In the genomic region with DNA sequence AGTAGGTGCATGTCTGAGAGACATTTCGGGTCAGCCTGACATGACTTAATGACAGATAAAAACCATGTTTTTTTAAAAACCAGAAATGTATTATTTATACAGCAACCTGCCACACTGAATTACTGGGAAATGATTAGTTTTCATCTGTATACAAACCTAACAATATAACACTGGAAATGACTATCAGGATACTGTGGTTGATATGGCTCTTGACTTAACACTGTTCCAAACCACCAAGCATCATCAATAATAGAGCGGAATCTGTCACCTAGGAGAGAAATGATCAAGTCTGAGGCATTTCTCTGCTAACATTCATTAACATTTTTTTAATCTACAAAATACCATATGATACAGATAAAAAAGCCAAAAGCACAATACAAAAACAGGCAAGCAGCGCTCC, we compare ENCODE assay signal across 30 cellular contexts.
"Had no signal": no experiment of that assay in that cellular context is flagged by ENCODE, and none has a peak within 500 bp of the region (broad histone marks: within the 10 kb centered on the region; RNA-seq: fewer than 3 reads in every experiment).

No MANE protein-coding gene starts in this region.

- DNase-seq: activated B cell treated with CpG ODN at 0.5 μM for 24 hours; activated CD4-positive, alpha-beta memory T cell treated with anti-CD3 and anti-CD28 coated beads, Interleukin-2, amount 10 ng/mL, durations not matched to agents 7 days and 5 days; activated CD4-positive, alpha-beta T cell treated with anti-CD3 and anti-CD28 coated beads for 1 hour; activated CD4-positive, alpha-beta T cell treated with anti-CD3 and anti-CD28 coated beads, Interleukin-2, amount 10 ng/mL, durations not matched to agents 7 days and 5 days; activated gamma-delta T cell; activated naive CD4-positive, alpha-beta T cell treated with anti-CD3 and anti-CD28 coated beads, Interleukin-2, amount 10 ng/mL, durations not matched to agents 7 days and 5 days; activated T-cell treated with anti-CD3 and anti-CD28 coated beads for 4 hours; amniotic stem cell; KG1; NCI-H1092; NCI-H1417 treated with DMSO at 0.1 percent for 48 hours; NCI-H1694; NCI-H2029; NCI-H2107; NCI-H2171 treated with DMSO at 0.1 percent for 48 hours; NCI-H345; NCI-H510A treated with DMSO at 0.1 percent for 48 hours; NCI-H69; NK-92 treated with Interleukin-12 subunit alpha and Interleukin-12 subunit beta, amount 100 ng/mL, for 24 hours; OCI-M1; RPMI8226; T-cell; T1000 had no signal

- H3K9me3 ChIP-seq: ascending aorta had no signal

- H3K4me3 ChIP-seq: ascending aorta, SK-N-MC had no signal

- H3K4me1 Mint-ChIP-seq: activated B cell treated with CpG ODN at 0.5 μM for 24 hours, brain, IgD-negative memory B cell had no signal

- FAIRE-seq: TTC549 had no signal

- H3K4me3 Mint-ChIP-seq: activated B cell treated with CpG ODN at 0.5 μM for 24 hours; activated CD4-positive, alpha-beta memory T cell treated with anti-CD3 and anti-CD28 coated beads, Interleukin-2, amount 10 ng/mL, durations not matched to agents 7 days and 5 days; activated CD4-positive, alpha-beta T cell treated with anti-CD3 and anti-CD28 coated beads, Interleukin-2, amount 10 ng/mL, durations not matched to agents 7 days and 5 days; activated naive CD4-positive, alpha-beta T cell treated with anti-CD3 and anti-CD28 coated beads, Interleukin-2, amount 10 ng/mL, durations not matched to agents 7 days and 5 days; brain; IgD-negative memory B cell; T-cell had no signal

- H3K27ac Mint-ChIP-seq: activated B cell treated with CpG ODN at 0.5 μM for 24 hours; activated CD4-positive, alpha-beta memory T cell treated with anti-CD3 and anti-CD28 coated beads, Interleukin-2, amount 10 ng/mL, durations not matched to agents 7 days and 5 days; activated CD4-positive, alpha-beta T cell treated with anti-CD3 and anti-CD28 coated beads, Interleukin-2, amount 10 ng/mL, durations not matched to agents 7 days and 5 days; activated naive CD4-positive, alpha-beta T cell treated with anti-CD3 and anti-CD28 coated beads, Interleukin-2, amount 10 ng/mL, durations not matched to agents 7 days and 5 days; IgD-negative memory B cell had no signal

- H3K4me1 ChIP-seq: ascending aorta had no signal

- H3K27me3 ChIP-seq: ascending aorta had no signal

- H3K9me3 Mint-ChIP-seq: activated B cell treated with CpG ODN at 0.5 μM for 24 hours; activated CD4-positive, alpha-beta memory T cell treated with anti-CD3 and anti-CD28 coated beads, Interleukin-2, amount 10 ng/mL, durations not matched to agents 7 days and 5 days; activated CD4-positive, alpha-beta T cell treated with anti-CD3 and anti-CD28 coated beads, Interleukin-2, amount 10 ng/mL, durations not matched to agents 7 days and 5 days; activated naive CD4-positive, alpha-beta T cell treated with anti-CD3 and anti-CD28 coated beads, Interleukin-2, amount 10 ng/mL, durations not matched to agents 7 days and 5 days; brain; IgD-negative memory B cell; T-cell had no signal

- H3K27me3 Mint-ChIP-seq: activated B cell treated with CpG ODN at 0.5 μM for 24 hours; activated CD4-positive, alpha-beta memory T cell treated with anti-CD3 and anti-CD28 coated beads, Interleukin-2, amount 10 ng/mL, durations not matched to agents 7 days and 5 days; activated CD4-positive, alpha-beta T cell treated with anti-CD3 and anti-CD28 coated beads, Interleukin-2, amount 10 ng/mL, durations not matched to agents 7 days and 5 days; activated naive CD4-positive, alpha-beta T cell treated with anti-CD3 and anti-CD28 coated beads, Interleukin-2, amount 10 ng/mL, durations not matched to agents 7 days and 5 days; brain; IgD-negative memory B cell; T-cell had no signal

- H3K27ac ChIP-seq: ascending aorta, SK-N-MC had no signal

- ATAC-seq: Panc1, Right ventricle myocardium inferior, T-cell had no signal
